8 cellular contexts compared by ENCODE assay signal in the genomic region with DNA sequence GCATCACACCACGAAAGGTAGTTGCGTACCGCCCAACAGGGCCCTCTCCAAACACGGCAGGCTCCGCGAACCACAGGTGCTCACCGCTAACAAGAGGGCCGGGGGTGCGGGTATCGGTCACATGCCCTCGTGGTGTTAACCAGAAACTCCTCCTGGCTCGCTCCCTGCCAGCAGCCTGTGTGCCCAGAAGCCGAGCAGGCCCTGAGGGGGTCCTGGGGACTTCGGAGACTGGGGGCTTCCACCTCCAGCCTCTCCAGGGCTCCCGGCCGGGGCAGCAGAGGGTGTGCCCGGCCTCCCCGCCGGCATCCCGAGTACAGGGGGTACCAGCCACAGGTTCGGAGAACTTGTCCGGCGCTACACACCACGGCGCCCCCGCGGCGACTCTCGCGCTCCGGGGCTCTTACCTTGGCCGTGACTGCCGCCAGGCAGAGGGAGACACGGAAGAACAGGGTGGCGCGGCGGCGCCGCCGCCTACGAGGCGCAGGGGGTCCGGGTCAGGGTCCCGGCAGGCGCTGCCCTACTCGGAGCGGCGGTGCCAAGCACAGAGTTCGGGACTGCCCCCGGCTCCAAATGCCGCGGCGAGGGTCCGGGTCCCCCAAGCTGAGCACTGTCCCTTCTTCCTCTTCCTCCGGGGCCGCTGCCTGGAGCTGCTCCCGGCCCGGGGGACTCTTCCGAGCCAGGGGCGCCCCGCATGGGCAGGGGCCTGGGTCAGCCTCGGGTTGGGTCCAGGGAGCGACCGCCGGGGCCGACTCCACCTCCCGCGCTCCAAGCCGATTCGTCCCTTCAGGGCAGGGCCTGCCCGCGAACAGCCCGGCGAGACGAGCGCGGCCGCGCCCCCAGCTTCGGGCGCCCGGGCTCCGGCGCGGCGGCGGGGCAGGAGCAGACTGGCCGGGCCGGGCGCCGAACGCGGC. TPM values are rescaled to one million over a fixed set of nuclear protein-coding genes. Genes with fewer than 3 reads are reported as not detected.
DNase-seq lines count a peak whose midpoint lies in the region; ATAC-seq, FAIRE-seq and TF ChIP-seq lines count a peak whose summit lies in the region.

TSS of gene LARGE1 (minus strand) at position 886 of the 911 bp plus-strand sequence.

- no peaks in the 10 kb centered on the region for H3K36me3 Mint-ChIP-seq in Caco-2 (ENCODE audit: insufficient read depth, unreplicated experiment)

- CTCF ChIA-PET in Caco-2 (lab: Charles Lee): interaction anchor here (1.6 kb wide), 1 partner anchor 617 kb away, joined by 3 read pairs; no protein-coding TSS in a partner anchor

- POLR2A ChIA-PET in Caco-2 (lab: Charles Lee): no interaction called here

- intact Hi-C loops in Caco-2 (cut with micrococcal nuclease; ENCODE audit: unreplicated experiment) (loop anchor here (2.0 kb wide), 1 partner anchor 401 kb away; no protein-coding TSS in a partner anchor), kidney (cut with DNase I) (loop anchor here (10.0 kb wide), 1 partner anchor 615 kb away; no protein-coding TSS in a partner anchor)

- H3K9me3 ChIP-seq in Caco-2: no peaks in the 10 kb centered on the region
- H3K9me3 ChIP-seq in kidney (ENCODE audit: control insufficient read depth in 1 of 2, low read length in 2 of 2): no peaks in the 10 kb centered on the region

- TF ChIP-seq CTCF in Caco-2 (IDR thresholded peaks at IDR 0.05; ENCODE audit: insufficient read depth in 1 of 2, low read depth in 1 of 2, low read length in 1 of 2, severe bottlenecking in 1 of 2, unreplicated experiment in 1 of 2) (no peak), bronchial epithelial cell (IDR thresholded peaks at IDR 0.05; ENCODE audit: insufficient read depth, low read length, severe bottlenecking) (no peak), kidney (IDR thresholded peaks at IDR 0.05; ENCODE audit: borderline replicate concordance, extremely low read depth, insufficient read depth) (no peak)

- H3K4me3 Mint-ChIP-seq in Caco-2 (ENCODE audit: unreplicated experiment): peak within 1 kb of the TSS; percentile 86

- no peaks in the 10 kb centered on the region for H3K9me3 Mint-ChIP-seq in Caco-2 (ENCODE audit: unreplicated experiment)

- H3K4me3 ChIP-seq in Caco-2 (ENCODE audit: low read depth, low read length) (peak within 1 kb of the TSS; percentile 65), bronchial epithelial cell (ENCODE audit: low read depth, low read length) (peak within 1 kb of the TSS; percentile 59), kidney (ENCODE audit: low read length in 2 of 2) (peak within 1 kb of the TSS; percentile 78 to 80)

- H3K4me1 Mint-ChIP-seq in Caco-2 (ENCODE audit: low read depth, unreplicated experiment): peaks cover 6% of the 10 kb centered on the region

- peaks cover 29% of the 10 kb centered on the region for H3K27me3 Mint-ChIP-seq in Caco-2 (ENCODE audit: insufficient read depth, unreplicated experiment)

- H3K27ac Mint-ChIP-seq in Caco-2 (ENCODE audit: unreplicated experiment): no peak within 1 kb of the TSS

- H3K36me3 ChIP-seq in Caco-2 (ENCODE audit: control insufficient read depth, insufficient read depth, low read length): no peaks in the 10 kb centered on the region
- no peaks in the 10 kb centered on the region for H3K36me3 ChIP-seq in bronchial epithelial cell (ENCODE audit: control insufficient read depth, insufficient read depth, low read length)
- no peaks in the 10 kb centered on the region for H3K36me3 ChIP-seq in kidney (ENCODE audit: control insufficient read depth in 1 of 2, insufficient read depth in 2 of 2, low read length in 2 of 2)

- H3K27me3 ChIP-seq in Caco-2 (replicated peaks; ENCODE audit: control insufficient read depth, insufficient read depth, low read length): peaks cover 2% of the 10 kb centered on the region; the same call in 1 of the 2 replicates
- H3K27me3 ChIP-seq in bronchial epithelial cell (ENCODE audit: control insufficient read depth, insufficient read depth, low read length): peaks cover 3% of the 10 kb centered on the region

- H3K4me1 ChIP-seq in Caco-2 (no peaks in the 10 kb centered on the region; the same call in 1 of the 2 replicates), kidney (ENCODE audit: control insufficient read depth in 1 of 2, insufficient read depth in 1 of 2, low read depth in 1 of 2, low read length in 2 of 2) (peaks cover 5 to 19% of the 10 kb centered on the region in 2 donors)

- peak within 1 kb of the TSS; percentile 43 to 63 for H3K9ac ChIP-seq in kidney (ENCODE audit: low read length in 2 of 2)

- DNase-seq in Caco-2 (peak; percentile 33 to 47), NCI-H1105 treated with DMSO at 0.1 percent for 48 hours (lab: John Stamatoyannopoulos, UW) (peak; percentile 47), bronchial epithelial cell (ENCODE audit: low read depth) (no peak), kidney (peak; percentile 90), NCI-H2081 (lab: John Stamatoyannopoulos, UW) (no peak)
- peak; percentile 2 for DNase-seq in stimulated activated CD4-positive, alpha-beta T cell treated with anti-CD3 and anti-CD28 coated beads, Interleukin-1b, Interleukin-23, amount 100 ng/mL, for 48 hours

- BruUV-seq in Caco-2 (replicated peaks; lab: Mats Ljungman, UMichigan): no TSS peak

- ATAC-seq in GM21737 (IDR thresholded peaks at IDR 0.05; ENCODE audit: unreplicated experiment) (peak; percentile 19), GM18502 (IDR thresholded peaks at IDR 0.05; ENCODE audit: poor library complexity, unreplicated experiment) (no peak)

- H3K27ac ChIP-seq in kidney (ENCODE audit: low read depth in 2 of 2, low read length in 2 of 2): peak within 1 kb of the TSS in 1 of 2 donors; percentile 9

- FAIRE-seq in bronchial epithelial cell (lab: Jason Lieb, UNC) (no peak), kidney (lab: Jason Lieb, UNC) (no peak)

RNA-seq across cellular contexts. Expression of gene LARGE1, which starts in this region (rescaled TPM):
- total RNA-seq in Caco-2 (2022) (3.2 and 5.8 TPM in 2 replicates), bronchial epithelial cell (2.4 and 2.9 TPM in 2 replicates), kidney (22.9 TPM)
- 5.0 TPM for polyA plus RNA-seq in kidney (ENCODE audit: insufficient read depth, low read depth, low replicate concordance)

Comparison
In these comparisons a context has a peak if more than half of its experiments do, and no peak if none do; other contexts are left out.
1. DNase-seq: peak in Caco-2 (2 of 2), NCI-H1105 treated with DMSO at 0.1 percent for 48 hours (single experiment), kidney (single experiment) and stimulated activated CD4-positive, alpha-beta T cell treated with anti-CD3 and anti-CD28 coated beads, Interleukin-1b, Interleukin-23, amount 100 ng/mL, for 48 hours (single experiment); none in bronchial epithelial cell (single experiment) and NCI-H2081 (0 of 2).
2. Peak in every context shown above with its lines, with median percentiles within 50 percentile points of each other: H3K4me3 ChIP-seq.